30 cellular contexts compared by ENCODE assay signal in genomic region chr11:28104425-28104824, GRCh38. TPM values are rescaled to one million over a fixed set of nuclear protein-coding genes. Genes with fewer than 3 reads are reported as not detected.
DNase-seq lines count a peak whose midpoint lies in the region; ATAC-seq, FAIRE-seq and TF ChIP-seq lines count a peak whose summit lies in the region.
"Had no signal": no experiment of that assay in that cellular context is flagged by ENCODE, and none has a peak within 500 bp of the region (broad histone marks: within the 10 kb centered on the region; RNA-seq: fewer than 3 reads in every experiment).

No MANE protein-coding gene starts in this region.

- no peak for FAIRE-seq in GM12878 (lab: Jason Lieb, UNC)
- FAIRE-seq: H54, HTR-8/SVneo had no signal

- no peak overlapping the region for H2BK15ac ChIP-seq in neuronal stem cell (ENCODE audit: low read length)

- intact Hi-C loops in GM12878 (cut with micrococcal nuclease; ENCODE audit: unreplicated experiment): loop anchor here (10.0 kb wide), 1 partner anchor 1230 kb away; no protein-coding TSS in a partner anchor

- POLR2A ChIA-PET in GM12878 (lab: Charles Lee): no interaction called here

- RAD21 ChIA-PET in GM12878 (lab: Charles Lee; ENCODE audit: unreplicated experiment): interaction anchor here (1.0 kb wide), 1 partner anchor 20 kb away, joined by 3 read pairs; no protein-coding TSS in a partner anchor

- TF ChIP-seq CTCF in GM12878 (IDR thresholded peaks at IDR 0.05 in 2 of 3, conservative IDR thresholded peaks at IDR 0.05 in 1 of 3; ENCODE audit: control insufficient read depth in 2 of 3, extremely low read depth in 1 of 3, insufficient read depth in 1 of 3, low read depth in 3 of 3, low read length in 3 of 3): no peak
- TF ChIP-seq CTCF in WERI-Rb-1 (IDR thresholded peaks at IDR 0.05; ENCODE audit: low read depth, low read length): no peak

- H3K79me2 ChIP-seq in GM12878 (ENCODE audit: control insufficient read depth, insufficient read depth, low read length): peaks cover 86% of the 10 kb centered on the region

- no peaks in the 10 kb centered on the region for H3K79me1 ChIP-seq in neuronal stem cell (ENCODE audit: low read depth, low read length)

- H3K4me1 ChIP-seq in GM12878 (ENCODE audit: control insufficient read depth, insufficient read depth, low read length): peaks cover 3% of the 10 kb centered on the region; the same call in 1 of the 2 replicates
- peaks cover 2 to 10% of the 10 kb centered on the region in 2 donors for H3K4me1 ChIP-seq in neuronal stem cell (ENCODE audit: control insufficient read depth in 2 of 2, insufficient read depth in 1 of 2, low read depth in 1 of 2, low read length in 2 of 2)

- H2BK5ac ChIP-seq in neuronal stem cell (ENCODE audit: low read length): no peak overlapping the region

- peak; percentile 11 for DNase-seq in DMS79 treated with DMSO at 0.1 percent for 48 hours (lab: John Stamatoyannopoulos, UW)
- no peak for DNase-seq in DMS79 (lab: John Stamatoyannopoulos, UW)
- no peak for DNase-seq in MG63
- DNase-seq in GM12878 (ENCODE audit: low read depth, low spot score): no peak
- no peak for DNase-seq in neuronal stem cell (ENCODE audit: low spot score)
- no peak for DNase-seq in WERI-Rb-1
- DNase-seq in HuH-7.5 (ENCODE audit: low spot score): no peak
- DNase-seq in HT-29 (ENCODE audit: low spot score): no peak
- DNase-seq: activated CD4-positive, alpha-beta T cell treated with anti-CD3 and anti-CD28 coated beads, Interleukin-2, amount 10 ng/mL, durations not matched to agents 24 days and 14 days; activated naive CD4-positive, alpha-beta T cell; activated T-cell treated with anti-CD3 and anti-CD28 coated beads, Interleukin-2, amount 50 U/mL, for 48 hours; DMS53; hippocampal formation; Kasumi-1; left ventricle myocardium inferior; NCI-H1105; NCI-H2029; NCI-H345; NCI-H82; Peyer's patch; sigmoid colon; stimulated activated CD4-positive, alpha-beta T cell treated with anti-CD3 and anti-CD28 coated beads, Interleukin-15, amount 100 ng/mL, for 24 hours; T-helper 2 cell; tibial artery had no signal

- BruUV-seq in GM12878 (replicated peaks; lab: Mats Ljungman, UMichigan): no TSS peak

- no peak overlapping the region for H2BK12ac ChIP-seq in neuronal stem cell (ENCODE audit: low read length)

- no peak for TF ChIP-seq EP300 in GM12878 (IDR thresholded peaks at IDR 0.05; ENCODE audit: borderline replicate concordance in 1 of 2, control insufficient read depth in 1 of 2, low read depth in 2 of 2, low read length in 2 of 2)

- H4K20me1 ChIP-seq in GM12878 (ENCODE audit: control insufficient read depth, insufficient read depth): no peaks in the 10 kb centered on the region

- no peak overlapping the region for H3K18ac ChIP-seq in neuronal stem cell (ENCODE audit: low read length)

- no peak overlapping the region for H2AK5ac ChIP-seq in neuronal stem cell (ENCODE audit: low read depth, low read length)

- no peak overlapping the region for H2BK120ac ChIP-seq in neuronal stem cell (ENCODE audit: low read depth, low read length)

- no peak overlapping the region for H3K4ac ChIP-seq in neuronal stem cell (ENCODE audit: low read length)

- no peak for TF ChIP-seq POLR2A in GM12878 (IDR thresholded peaks at IDR 0.05; ENCODE audit: low read depth, low read length)

- in situ Hi-C loops in GM12878 (cut with MboI): no loop called here

- no peak for ATAC-seq in GM12878
- ATAC-seq: gastroesophageal sphincter had no signal

- H3K27me3 ChIP-seq in MG63 (no peaks in the 10 kb centered on the region), GM12878 (replicated peaks in 1 of 2; ENCODE audit: control insufficient read depth in 2 of 2, insufficient read depth in 2 of 2, low read length in 1 of 2) (no peaks in the 10 kb centered on the region), neuronal stem cell (ENCODE audit: control insufficient read depth in 3 of 3, insufficient read depth in 3 of 3, low read depth in 1 of 3, low read length in 3 of 3) (no peaks in the 10 kb centered on the region), WERI-Rb-1 (ENCODE audit: insufficient read depth, low read depth, severe bottlenecking) (no peaks in the 10 kb centered on the region)
- H3K27me3 ChIP-seq: esophagus muscularis mucosa, gastroesophageal sphincter, Peyer's patch, sigmoid colon, tibial artery had no signal

- H3K36me3 ChIP-seq in MG63: peaks cover 10% of the 10 kb centered on the region; the same call in 1 of the 2 replicates
- H3K36me3 ChIP-seq in GM12878 (ENCODE audit: control insufficient read depth in 2 of 2, insufficient read depth in 2 of 2, low read length in 1 of 2): no peaks in the 10 kb centered on the region
- H3K36me3 ChIP-seq in neuronal stem cell (replicated peaks in 1 of 2; ENCODE audit: control insufficient read depth in 2 of 2, insufficient read depth in 2 of 2, low read length in 2 of 2): no peaks in the 10 kb centered on the region
- no peaks in the 10 kb centered on the region for H3K36me3 ChIP-seq in WERI-Rb-1
- H3K36me3 ChIP-seq: esophagus muscularis mucosa, gastroesophageal sphincter, left ventricle myocardium inferior, Peyer's patch, sigmoid colon, tibial artery had no signal

- H2AFZ ChIP-seq in GM12878 (ENCODE audit: control insufficient read depth, low read depth, low read length) (peak overlapping the region; percentile 5), neuronal stem cell (ENCODE audit: low read length) (peak overlapping the region; percentile 24)

- peak overlapping the region; percentile 60 for H3K4me2 ChIP-seq in GM12878 (ENCODE audit: control insufficient read depth, insufficient read depth)
- no peak overlapping the region for H3K4me2 ChIP-seq in neuronal stem cell (ENCODE audit: insufficient read depth, low read length, poor library complexity, severe bottlenecking)

- SMC1A ChIA-PET in GM12878 (lab: Charles Lee; ENCODE audit: uncharacterized antibody, unreplicated experiment): no interaction called here

- H3K9me3 ChIP-seq in MG63 (no peaks in the 10 kb centered on the region), GM12878 (replicated peaks; ENCODE audit: control insufficient read depth, insufficient read depth, low read length) (no peaks in the 10 kb centered on the region), neuronal stem cell (replicated peaks in 1 of 2; ENCODE audit: control insufficient read depth in 2 of 2, insufficient read depth in 1 of 2, low read depth in 1 of 2, low read length in 2 of 2) (no peaks in the 10 kb centered on the region), WERI-Rb-1 (ENCODE audit: severe bottlenecking) (no peaks in the 10 kb centered on the region)
- H3K9me3 ChIP-seq: esophagus muscularis mucosa, gastroesophageal sphincter, left ventricle myocardium inferior, Peyer's patch, sigmoid colon, tibial artery had no signal

- no peak overlapping the region for H3K23ac ChIP-seq in neuronal stem cell (ENCODE audit: low read depth, low read length, poor library complexity)

- H3K14ac ChIP-seq in neuronal stem cell (ENCODE audit: low read length): no peak overlapping the region

- no peak overlapping the region for H4K8ac ChIP-seq in neuronal stem cell (ENCODE audit: low read depth, low read length)

- 94% methylated on average over 1 of the region's 1 CpG for WGBS in GM12878 (ENCODE audit: insufficient coverage, insufficient replicate concordance, low lambda C conversion rate, missing lambda C conversion rate)
- no CpG with 5 or more reads among the region's 1 CpG for WGBS in neuronal stem cell (ENCODE audit: extremely low coverage in 2 of 2, insufficient read length in 2 of 2, insufficient replicate concordance in 1 of 2), 2 donors

- 0 out of 2 replicates have a peak overlapping the region, but pooled peaks have one; percentile 7 for H3K9ac ChIP-seq in GM12878 (ENCODE audit: control insufficient read depth, insufficient read depth, low read length)
- no peak overlapping the region for H3K9ac ChIP-seq in neuronal stem cell (ENCODE audit: low read depth, low read length, poor library complexity)

- CTCF ChIA-PET in GM12878 (lab: Yijun Ruan, JAX): no interaction called here

- no peak overlapping the region for H3K27ac ChIP-seq in GM12878 (ENCODE audit: control insufficient read depth, insufficient read depth)
- H3K27ac ChIP-seq in neuronal stem cell (replicated peaks; ENCODE audit: low read length): no peak overlapping the region
- no peak overlapping the region for H3K27ac ChIP-seq in WERI-Rb-1
- H3K27ac ChIP-seq: 22Rv1, coronary artery, esophagus muscularis mucosa, gastroesophageal sphincter, left ventricle myocardium inferior, Peyer's patch, sigmoid colon, tibial artery had no signal

- no peak overlapping the region for H4K91ac ChIP-seq in neuronal stem cell (ENCODE audit: low read depth, low read length, poor library complexity)

- TF ChIP-seq RAD21 in GM12878 (IDR thresholded peaks at IDR 0.05; ENCODE audit: insufficient read depth, low read depth, low read length): no peak

- H3K4me3 ChIP-seq in MG63 (peak overlapping the region; percentile 85), GM12878 (no peak overlapping the region), neuronal stem cell (ENCODE audit: low read length in 2 of 2) (no peak overlapping the region), WERI-Rb-1 (ENCODE audit: low read depth, low read length) (no peak overlapping the region)
- H3K4me3 ChIP-seq: coronary artery, esophagus muscularis mucosa, gastroesophageal sphincter, left ventricle myocardium inferior, Peyer's patch, sigmoid colon, tibial artery had no signal

RNA-seq across cellular contexts. Expression of gene KIF18A, which starts 3.5 kb away (rescaled TPM):
- 12.4 and 41.3 TPM in 2 replicates for total RNA-seq in MG63 (2014; rRNA removed; shearing (Covaris generic); ENCODE audit: low replicate concordance)
- total RNA-seq in GM12878 (2013; cell fraction: nucleolus; rRNA removed): 64.5 and 75.8 TPM in 2 replicates
- total RNA-seq in GM12878 (2014; rRNA removed) (18.4 and 24.6 TPM in 2 replicates), GM12878 (2014; rRNA removed; fragmentation: Illumina TruSeq; extraction: Trizol) (31.5 and 31.6 TPM in 2 replicates), GM12878 (2021) (18.1 and 19.4 TPM in 2 replicates)
- polyA plus RNA-seq in GM12878 (2011; ENCODE audit: low read depth): 3.8 TPM
- polyA plus RNA-seq in GM12878 (2011; rRNA removed) (21.5 and 35.0 TPM in 2 replicates), GM12878 (2014; fragmentation: Illumina TruSeq; extraction: Trizol) (22.5 and 28.0 TPM in 2 replicates), GM12878 (2014; fragmentation: Nextera tagmentation; extraction: Ambion mirVana) (10 to 100 TPM; 11.5 to 14.9 TPM), GM12878 (2014; rRNA removed) (9.5 and 11.2 TPM in 2 replicates), GM12878 (2016; fragmentation: Nextera tagmentation; extraction: Ambion mirVana) (10 to 100 TPM; 21.4 to 27.4 TPM)
- polyA plus RNA-seq in GM12878 (2011; cell fraction: cytosol; rRNA removed): 6.0 and 6.8 TPM in 2 replicates
- polyA plus RNA-seq in GM12878 (2011; cell fraction: nucleus; rRNA removed): 16.7 and 20.7 TPM in 2 replicates
- polyA plus RNA-seq in GM12878 (2012): 4.7 and 7.7 TPM in 2 replicates
- polyA minus RNA-seq in GM12878 (2011; rRNA and poly(A)+ RNA removed): 26.3 and 42.3 TPM in 2 replicates
- polyA minus RNA-seq in GM12878 (2011; cell fraction: cytosol; rRNA and poly(A)+ RNA removed): 11.9 and 14.3 TPM in 2 replicates
- polyA minus RNA-seq in GM12878 (2011; cell fraction: nucleus; rRNA and poly(A)+ RNA removed): 57.2 and 89.0 TPM in 2 replicates
- polyA plus RNA-seq in neuronal stem cell (2013, experiment 1 of 2): 24.7 TPM
- polyA plus RNA-seq in neuronal stem cell (2013, experiment 2 of 2): 25.4 TPM
- total RNA-seq in HT-29 (2014; rRNA removed; shearing (Covaris generic)): 7.9 and 8.0 TPM in 2 replicates

RNA-seq across cellular contexts. Expression of gene METTL15, which starts 3.8 kb away (rescaled TPM):
- 14.4 and 20.6 TPM in 2 replicates for total RNA-seq in MG63 (2014; rRNA removed; shearing (Covaris generic); ENCODE audit: low replicate concordance)
- 127 and 131 TPM in 2 replicates for total RNA-seq in GM12878 (2013; cell fraction: nucleolus; rRNA removed)
- total RNA-seq in GM12878 (2014; rRNA removed): 14.1 and 14.7 TPM in 2 replicates
- total RNA-seq in GM12878 (2014; rRNA removed; fragmentation: Illumina TruSeq; extraction: Trizol): 14.9 and 16.1 TPM in 2 replicates
- 12.3 and 12.5 TPM in 2 replicates for total RNA-seq in GM12878 (2021)
- polyA plus RNA-seq in GM12878 (2011; ENCODE audit: low read depth): 3.7 TPM
- 16.9 and 23.9 TPM in 2 replicates for polyA plus RNA-seq in GM12878 (2011; rRNA removed)
- polyA plus RNA-seq in GM12878 (2011; cell fraction: cytosol; rRNA removed): 9.7 and 11.2 TPM in 2 replicates
- polyA plus RNA-seq in GM12878 (2011; cell fraction: nucleus; rRNA removed): 14.6 and 15.9 TPM in 2 replicates
- polyA plus RNA-seq in GM12878 (2012): 6.1 and 9.0 TPM in 2 replicates
- 9.5 and 11.3 TPM in 2 replicates for polyA plus RNA-seq in GM12878 (2014; fragmentation: Illumina TruSeq; extraction: Trizol)
- polyA plus RNA-seq in GM12878 (2014; fragmentation: Nextera tagmentation; extraction: Ambion mirVana): 10 to 100 TPM; 10.5 to 15.1 TPM
- polyA plus RNA-seq in GM12878 (2014; rRNA removed): 7.9 and 8.5 TPM in 2 replicates
- polyA plus RNA-seq in GM12878 (2016; fragmentation: Nextera tagmentation; extraction: Ambion mirVana): 10 to 100 TPM; 14.7 to 15.4 TPM
- 40.6 and 46.1 TPM in 2 replicates for polyA minus RNA-seq in GM12878 (2011; rRNA and poly(A)+ RNA removed)
- 4.8 and 11.2 TPM in 2 replicates for polyA minus RNA-seq in GM12878 (2011; cell fraction: cytosol; rRNA and poly(A)+ RNA removed)
- 48.7 and 66.7 TPM in 2 replicates for polyA minus RNA-seq in GM12878 (2011; cell fraction: nucleus; rRNA and poly(A)+ RNA removed)
- polyA plus RNA-seq in neuronal stem cell (2013, experiment 1 of 2): 11.3 TPM
- 11.6 TPM for polyA plus RNA-seq in neuronal stem cell (2013, experiment 2 of 2)
- 10.3 and 11.5 TPM in 2 replicates for total RNA-seq in HT-29 (2014; rRNA removed; shearing (Covaris generic))
